Comparison of ENCODE assay signal across 22 cellular contexts in the genomic region with DNA sequence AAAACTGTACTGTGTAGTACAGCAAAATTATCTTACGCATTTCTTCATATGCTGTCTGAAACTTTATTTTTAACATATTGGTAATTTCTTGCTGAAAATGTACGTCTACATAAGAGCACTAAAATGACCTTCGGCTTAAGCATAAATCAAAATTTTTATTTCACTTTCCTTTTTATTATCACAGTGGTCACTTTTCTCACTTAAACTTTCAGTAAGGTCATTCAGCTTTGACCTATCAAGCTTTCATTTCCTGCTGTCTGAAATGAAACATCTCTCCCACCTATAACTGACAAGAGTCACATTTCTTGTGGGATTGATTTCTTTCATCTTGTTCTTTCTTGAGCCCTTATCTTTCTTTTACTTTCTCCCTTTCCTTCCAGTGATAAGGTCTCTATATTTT.
DNase-seq lines count a peak whose midpoint lies in the region; ATAC-seq, FAIRE-seq and TF ChIP-seq lines count a peak whose summit lies in the region.
"Had no signal": no experiment of that assay in that cellular context is flagged by ENCODE, and none has a peak within 500 bp of the region (broad histone marks: within the 10 kb centered on the region; RNA-seq: fewer than 3 reads in every experiment).

No MANE protein-coding gene starts in this region.

- DNase-seq in MCF 10A (ENCODE audit: unreplicated experiment) (no peak), mammary epithelial cell (no peak), GM12878 (ENCODE audit: low read depth, low spot score) (no peak), smooth muscle cell (lab: John Stamatoyannopoulos, UW; ENCODE audit: unreplicated experiment) (no peak), AG08396 (ENCODE audit: low spot score) (no peak), caudate nucleus (lab: John Stamatoyannopoulos, UW) (no peak)
- DNase-seq: BE2C; C1 segment of cervical spinal cord; CD4-positive, CD25-positive, alpha-beta regulatory T cell; CD8-positive, alpha-beta memory T cell; COR-L47; DMS 273 treated with DMSO at 0.1 percent for 48 hours; DMS53; DND-41; EL; H9; KG1 had no signal

- no peak overlapping the region for H3K4me3 Mint-ChIP-seq in MCF 10A (ENCODE audit: unreplicated experiment)
- H3K4me3 Mint-ChIP-seq: CD8-positive, alpha-beta memory T cell; H9 had no signal

- ATAC-seq in HG03565 (IDR thresholded peaks at IDR 0.05; ENCODE audit: unreplicated experiment) = peak; percentile 61
- peak; percentile 77 for ATAC-seq in GM12878
- no peak for ATAC-seq in GM19324 (IDR thresholded peaks at IDR 0.05; ENCODE audit: low FRiP score, unreplicated experiment)

- no peaks in the 10 kb centered on the region for H3K4me1 Mint-ChIP-seq in MCF 10A (ENCODE audit: insufficient read depth, unreplicated experiment)
- H3K4me1 Mint-ChIP-seq: CD4-positive, CD25-positive, alpha-beta regulatory T cell; CD8-positive, alpha-beta memory T cell; H9 had no signal

- H2AFZ ChIP-seq in mammary epithelial cell (ENCODE audit: low read depth, low read length) (no peak overlapping the region), GM12878 (ENCODE audit: control insufficient read depth, low read depth, low read length) (no peak overlapping the region), smooth muscle cell (ENCODE audit: low read depth) (peak overlapping the region; percentile 56)

- H3K27me3 ChIP-seq in mammary epithelial cell (ENCODE audit: insufficient read depth, low read length) (no peaks in the 10 kb centered on the region), GM12878 (replicated peaks in 1 of 2; ENCODE audit: control insufficient read depth in 2 of 2, insufficient read depth in 2 of 2, low read length in 1 of 2) (no peaks in the 10 kb centered on the region), smooth muscle cell (ENCODE audit: low read depth) (no peaks in the 10 kb centered on the region)
- H3K27me3 ChIP-seq: BE2C had no signal

- H3K9me3 ChIP-seq in mammary epithelial cell (replicated peaks; ENCODE audit: insufficient read depth, low read length) (no peaks in the 10 kb centered on the region), GM12878 (replicated peaks; ENCODE audit: control insufficient read depth, insufficient read depth, low read length) (no peaks in the 10 kb centered on the region), smooth muscle cell (replicated peaks; ENCODE audit: low read depth) (no peaks in the 10 kb centered on the region)
- H3K9me3 ChIP-seq: BE2C had no signal

- WGBS in mammary epithelial cell (ENCODE audit: low coverage, missing lambda C conversion rate) = 86% methylated on average over 3 of the region's 3 CpGs
- WGBS in GM12878 (ENCODE audit: insufficient coverage, insufficient replicate concordance, low lambda C conversion rate, missing lambda C conversion rate) = 70% methylated on average over 3 of the region's 3 CpGs
- 92% methylated on average over 3 of the region's 3 CpGs for WGBS in smooth muscle cell (ENCODE audit: low lambda C conversion rate)

- CTCF ChIA-PET in MCF 10A (lab: Yijun Ruan, JAX) (no interaction called here), mammary epithelial cell (lab: Charles Lee; ENCODE audit: low non-redundant PET) (no interaction called here), GM12878 (lab: Yijun Ruan, JAX) (interaction anchor here (0.7 to 1.2 kb wide), 2 partner anchors 9 to 13 kb away, joined by 3 read pairs; no protein-coding TSS in a partner anchor)

- H3K27me3 Mint-ChIP-seq in MCF 10A (ENCODE audit: insufficient read depth, unreplicated experiment) = peaks cover 10% of the 10 kb centered on the region
- H3K27me3 Mint-ChIP-seq: CD4-positive, CD25-positive, alpha-beta regulatory T cell; CD8-positive, alpha-beta memory T cell had no signal

- H3F3A ChIP-seq in smooth muscle cell (ENCODE audit: low read depth) = no peaks in the 10 kb centered on the region

- H3K27ac Mint-ChIP-seq in MCF 10A (ENCODE audit: low read depth, unreplicated experiment) = peak overlapping the region; percentile 20
- H3K27ac Mint-ChIP-seq: CD4-positive, CD25-positive, alpha-beta regulatory T cell; CD8-positive, alpha-beta memory T cell; H9 had no signal

- BruUV-seq in MCF 10A (replicated peaks; lab: Mats Ljungman, UMichigan) (no TSS peak), mammary epithelial cell (replicated peaks; lab: Mats Ljungman, UMichigan) (no TSS peak), GM12878 (replicated peaks; lab: Mats Ljungman, UMichigan) (no TSS peak)

- intact Hi-C loops in MCF 10A (cut with micrococcal nuclease) = no loop called here
- intact Hi-C loops in mammary epithelial cell (cut with micrococcal nuclease) = no loop called here
- intact Hi-C loops in GM12878 (cut with micrococcal nuclease; ENCODE audit: unreplicated experiment) = no loop called here

- no peaks in the 10 kb centered on the region for H3K36me3 ChIP-seq in mammary epithelial cell (ENCODE audit: insufficient read depth, low read length)
- H3K36me3 ChIP-seq in GM12878 (ENCODE audit: control insufficient read depth in 2 of 2, insufficient read depth in 2 of 2, low read length in 1 of 2) = no peaks in the 10 kb centered on the region
- no peaks in the 10 kb centered on the region for H3K36me3 ChIP-seq in smooth muscle cell (ENCODE audit: low read depth)
- H3K36me3 ChIP-seq: BE2C had no signal

- H3K4me2 ChIP-seq in mammary epithelial cell (ENCODE audit: insufficient read depth, low read depth, low read length) (no peak overlapping the region), GM12878 (ENCODE audit: control insufficient read depth, insufficient read depth) (no peak overlapping the region), smooth muscle cell (no peak overlapping the region)

- H3K27ac ChIP-seq in mammary epithelial cell (ENCODE audit: insufficient read depth, low read depth, low read length) (no peak overlapping the region), GM12878 (ENCODE audit: control insufficient read depth, insufficient read depth) (no peak overlapping the region), smooth muscle cell (ENCODE audit: low read depth) (no peak overlapping the region), caudate nucleus (ENCODE audit: low read depth, low read length) (no peak overlapping the region)

- TF ChIP-seq POLR2A in GM12878 (IDR thresholded peaks at IDR 0.05; ENCODE audit: low read depth, low read length) = no peak

- POLR2A ChIA-PET in MCF 10A (lab: Yijun Ruan, JAX) = interaction anchor here (0.7 kb wide), 1 partner anchor 11 kb away, joined by 4 read pairs; no protein-coding TSS in a partner anchor
- POLR2A ChIA-PET in GM12878 (lab: Charles Lee) = no interaction called here

- H3K79me2 ChIP-seq in mammary epithelial cell (ENCODE audit: insufficient read depth, low read length) (no peaks in the 10 kb centered on the region), GM12878 (ENCODE audit: control insufficient read depth, insufficient read depth, low read length) (no peaks in the 10 kb centered on the region), smooth muscle cell (ENCODE audit: low read depth) (no peaks in the 10 kb centered on the region)

- in situ Hi-C loops in mammary epithelial cell (cut with MboI; ENCODE audit: low sequenced_read_pairs in 2 of 2) (no loop called here), GM12878 (cut with MboI) (no loop called here)

- H3K9ac ChIP-seq in mammary epithelial cell (ENCODE audit: insufficient read depth, low read length) (no peak overlapping the region), GM12878 (ENCODE audit: control insufficient read depth, insufficient read depth, low read length) (no peak overlapping the region), smooth muscle cell (ENCODE audit: low read depth) (no peak overlapping the region)

- no peak for FAIRE-seq in GM12878 (lab: Jason Lieb, UNC)
- FAIRE-seq: GM12892, GM18507, H1 had no signal

- TF ChIP-seq EP300 in GM12878 (IDR thresholded peaks at IDR 0.05; ENCODE audit: borderline replicate concordance in 1 of 2, control insufficient read depth in 1 of 2, low read depth in 2 of 2, low read length in 2 of 2) = no peak

- dilution Hi-C loops in mammary epithelial cell (cut with HindIII; ENCODE audit: low sequenced_read_pairs) = loop anchor here (5.0 kb wide), 1 partner anchor 74 kb away; no protein-coding TSS in a partner anchor

- no peak for TF ChIP-seq CTCF in MCF 10A (IDR thresholded peaks at IDR 0.05; ENCODE audit: unreplicated experiment)
- no peak for TF ChIP-seq CTCF in mammary epithelial cell (conservative IDR thresholded peaks at IDR 0.05 in 1 of 2, IDR thresholded peaks at IDR 0.05 in 1 of 2; ENCODE audit: extremely low read depth in 1 of 2, insufficient read depth in 1 of 2, low read depth in 1 of 2, low read length in 2 of 2)
- no peak for TF ChIP-seq CTCF in GM12878 (IDR thresholded peaks at IDR 0.05 in 2 of 3, conservative IDR thresholded peaks at IDR 0.05 in 1 of 3; ENCODE audit: control insufficient read depth in 2 of 3, extremely low read depth in 1 of 3, insufficient read depth in 1 of 3, low read depth in 3 of 3, low read length in 3 of 3)
- TF ChIP-seq CTCF in smooth muscle cell (IDR thresholded peaks at IDR 0.05; ENCODE audit: borderline replicate concordance, insufficient read depth, poor library complexity, severe bottlenecking) = no peak

- RAD21 ChIA-PET in GM12878 (lab: Charles Lee; ENCODE audit: unreplicated experiment) = interaction anchor here (0.6 kb wide), 1 partner anchor 13 kb away, joined by 3 read pairs; no protein-coding TSS in a partner anchor

- no peaks in the 10 kb centered on the region for H3K9me3 Mint-ChIP-seq in MCF 10A (ENCODE audit: unreplicated experiment)
- H3K9me3 Mint-ChIP-seq: H9 had no signal

- SMC1A ChIA-PET in GM12878 (lab: Charles Lee; ENCODE audit: uncharacterized antibody, unreplicated experiment) = interaction anchor here (2.3 kb wide), 1 partner anchor 8 kb away, joined by 8 read pairs; no protein-coding TSS in a partner anchor

- TF ChIP-seq RAD21 in GM12878 (IDR thresholded peaks at IDR 0.05; ENCODE audit: insufficient read depth, low read depth, low read length) = no peak

- H3K36me3 Mint-ChIP-seq in MCF 10A (ENCODE audit: insufficient read depth, unreplicated experiment) = no peaks in the 10 kb centered on the region
- H3K36me3 Mint-ChIP-seq: CD4-positive, CD25-positive, alpha-beta regulatory T cell; CD8-positive, alpha-beta memory T cell had no signal

- H3K4me3 ChIP-seq in mammary epithelial cell (replicated peaks in 1 of 3; ENCODE audit: insufficient read depth in 1 of 3, low read depth in 2 of 3, low read length in 3 of 3) (no peak overlapping the region), GM12878 (no peak overlapping the region), smooth muscle cell (no peak overlapping the region)

- no peaks in the 10 kb centered on the region for H3K4me1 ChIP-seq in mammary epithelial cell (ENCODE audit: insufficient read depth, low read length)
- H3K4me1 ChIP-seq in GM12878 (ENCODE audit: control insufficient read depth, insufficient read depth, low read length) = no peaks in the 10 kb centered on the region
- no peaks in the 10 kb centered on the region for H3K4me1 ChIP-seq in smooth muscle cell (ENCODE audit: low read depth)
- H3K4me1 ChIP-seq: BE2C had no signal

- H4K20me1 ChIP-seq in mammary epithelial cell (ENCODE audit: insufficient read depth, low read length) = no peaks in the 10 kb centered on the region
- H4K20me1 ChIP-seq in GM12878 (ENCODE audit: control insufficient read depth, insufficient read depth) = no peaks in the 10 kb centered on the region
- H4K20me1 ChIP-seq in smooth muscle cell (ENCODE audit: low read depth) = no peaks in the 10 kb centered on the region

TF ChIP-seq in GM12878, 131 proteins besides CTCF, POLR2A, EP300 and RAD21 (continues in another document):
- TF ChIP-seq SMARCA5 (IDR thresholded peaks at IDR 0.05) = no peak
